ENCODE assay signal across 9 cellular contexts in genomic region chr18:36688020-36688965, GRCh38.
DNase-seq lines count a peak whose midpoint lies in the region; ATAC-seq, FAIRE-seq and TF ChIP-seq lines count a peak whose summit lies in the region.
"Had no signal": no experiment of that assay in that cellular context is flagged by ENCODE, and none has a peak within 500 bp of the region (broad histone marks: within the 10 kb centered on the region; RNA-seq: fewer than 3 reads in every experiment).

No MANE protein-coding gene starts in this region.

- H3K27ac Mint-ChIP-seq in activated T-helper 1 cell treated with anti-CD3 and anti-CD28 coated beads, Interleukin-12 subunit alpha, Interleukin-12 subunit beta, Interleukin-2, Interleukin-4 antibody, amounts not matched to agents 30 ng/mL and 10 ng/mL and 1 ng/mL, durations not matched to agents 14 hours and 24 hours and 36 hours, result no peak overlapping the region
- H3K27ac Mint-ChIP-seq: naive thymus-derived CD8-positive, alpha-beta T cell had no signal

- H3K4me1 ChIP-seq in foreskin keratinocyte, result no peaks in the 10 kb centered on the region
- H3K4me1 ChIP-seq in pancreas, result no peaks in the 10 kb centered on the region

- no peaks in the 10 kb centered on the region for H3K36me3 ChIP-seq in pancreas

- POLR2A ChIA-PET in AG04449 (lab: Yijun Ruan, JAX), result no interaction called here

- 66 to 69% methylated on average over 3 of the region's 3 CpGs for WGBS in pancreas, 2 donors

- peaks cover 16% of the 10 kb centered on the region for H3K27me3 Mint-ChIP-seq in activated T-helper 1 cell treated with anti-CD3 and anti-CD28 coated beads, Interleukin-12 subunit alpha, Interleukin-12 subunit beta, Interleukin-2, Interleukin-4 antibody, amounts not matched to agents 30 ng/mL and 10 ng/mL and 1 ng/mL, durations not matched to agents 14 hours and 24 hours and 36 hours (ENCODE audit: insufficient read depth)

- H3K4me3 ChIP-seq in AG04449 (ENCODE audit: low read depth, low read length) (no peak overlapping the region), GM12864 (ENCODE audit: low read depth, low read length) (no peak overlapping the region), pancreas (no peak overlapping the region)

- H3K27me3 ChIP-seq in foreskin keratinocyte, result no peaks in the 10 kb centered on the region
- H3K27me3 ChIP-seq in pancreas, result no peaks in the 10 kb centered on the region

- no peak overlapping the region for H3K27ac ChIP-seq in foreskin keratinocyte
- H3K27ac ChIP-seq in pancreas, result no peak overlapping the region

- DNase-seq in AG04449 (ENCODE audit: low read depth, low spot score) (no peak), GM12864 (ENCODE audit: low read depth) (no peak), NCI-H526 treated with DMSO at 0.1 percent for 48 hours (lab: John Stamatoyannopoulos, UW) (peak; percentile 17), foreskin keratinocyte (peak in 1 of 2 donors; percentile 61), pancreas (peak in 5 of 6 donors; percentile 30 to 74 (median 59))
- peak; percentile 28 for DNase-seq in activated T-helper 1 cell treated with anti-CD3 and anti-CD28 coated beads, Interleukin-12 subunit alpha, Interleukin-12 subunit beta, Interleukin-2, Interleukin-4 antibody, amounts not matched to agents 30 ng/mL and 10 ng/mL and 1 ng/mL, durations not matched to agents 14 hours and 24 hours and 36 hours (ENCODE audit: low spot score)

- no peaks in the 10 kb centered on the region for H3K9me3 ChIP-seq in pancreas

- no peak overlapping the region for H3K4me3 Mint-ChIP-seq in activated T-helper 1 cell treated with anti-CD3 and anti-CD28 coated beads, Interleukin-12 subunit alpha, Interleukin-12 subunit beta, Interleukin-2, Interleukin-4 antibody, amounts not matched to agents 30 ng/mL and 10 ng/mL and 1 ng/mL, durations not matched to agents 14 hours and 24 hours and 36 hours
- H3K4me3 Mint-ChIP-seq: naive thymus-derived CD8-positive, alpha-beta T cell had no signal

- CTCF ChIA-PET in AG04449 (lab: Yijun Ruan, JAX), result interaction anchor here (0.7 to 5.5 kb wide), 67 partner anchors 8 to 714 kb away, joined by 3 to 113 read pairs (median 5); partner anchors contain the start of genes KIAA1328 and TPGS2

- peak; percentile 53 for ATAC-seq in HG03196 (IDR thresholded peaks at IDR 0.05; ENCODE audit: unreplicated experiment)
- peak; percentile 82 for ATAC-seq in foreskin keratinocyte
- peak; percentile 56 to 94 (median 90) for ATAC-seq in pancreas
- ATAC-seq in GM21786 (IDR thresholded peaks at IDR 0.05; ENCODE audit: unreplicated experiment), result no peak
- ATAC-seq: naive thymus-derived CD8-positive, alpha-beta T cell had no signal

- intact Hi-C loops in activated T-helper 1 cell treated with anti-CD3 and anti-CD28 coated beads, Interleukin-12 subunit alpha, Interleukin-12 subunit beta, Interleukin-2, Interleukin-4 antibody, amounts not matched to agents 30 ng/mL and 10 ng/mL and 1 ng/mL, durations not matched to agents 14 hours and 24 hours and 36 hours (cut with micrococcal nuclease), result loop anchor here (2.0 kb wide), 2 partner anchors 69 to 211 kb away; no protein-coding TSS in a partner anchor
- intact Hi-C loops in pancreas (cut with DNase I), result loop anchor here in 2 of 3 donors (5.0 to 10.0 kb wide), 2 partner anchors 77 to 119 kb away; no protein-coding TSS in a partner anchor

- TF ChIP-seq CTCF in AG04449 (IDR thresholded peaks at IDR 0.05; ENCODE audit: insufficient read depth, low read length, missing control alignments), result peak; percentile 89
- TF ChIP-seq CTCF in GM12864 (IDR thresholded peaks at IDR 0.05; ENCODE audit: low read depth, low read length, missing control alignments), result peak; percentile 90
- peak; percentile 91 for TF ChIP-seq CTCF in foreskin keratinocyte (conservative IDR thresholded peaks at IDR 0.05)
- peak; percentile 65 to 85 (median 78) for TF ChIP-seq CTCF in pancreas (IDR thresholded peaks at IDR 0.05)

- no peak for FAIRE-seq in pancreas (lab: Jason Lieb, UNC)

- H3K4me1 Mint-ChIP-seq in activated T-helper 1 cell treated with anti-CD3 and anti-CD28 coated beads, Interleukin-12 subunit alpha, Interleukin-12 subunit beta, Interleukin-2, Interleukin-4 antibody, amounts not matched to agents 30 ng/mL and 10 ng/mL and 1 ng/mL, durations not matched to agents 14 hours and 24 hours and 36 hours (ENCODE audit: low read depth), result no peaks in the 10 kb centered on the region
- H3K4me1 Mint-ChIP-seq: naive thymus-derived CD8-positive, alpha-beta T cell had no signal

- H3K9me3 Mint-ChIP-seq in activated T-helper 1 cell treated with anti-CD3 and anti-CD28 coated beads, Interleukin-12 subunit alpha, Interleukin-12 subunit beta, Interleukin-2, Interleukin-4 antibody, amounts not matched to agents 30 ng/mL and 10 ng/mL and 1 ng/mL, durations not matched to agents 14 hours and 24 hours and 36 hours, result no peaks in the 10 kb centered on the region

- H3K36me3 Mint-ChIP-seq in activated T-helper 1 cell treated with anti-CD3 and anti-CD28 coated beads, Interleukin-12 subunit alpha, Interleukin-12 subunit beta, Interleukin-2, Interleukin-4 antibody, amounts not matched to agents 30 ng/mL and 10 ng/mL and 1 ng/mL, durations not matched to agents 14 hours and 24 hours and 36 hours (ENCODE audit: low read depth), result no peaks in the 10 kb centered on the region

Comparison
In these comparisons a context has a peak if more than half of its experiments do, and no peak if none do; other contexts are left out.
1. DNase-seq: peak in NCI-H526 treated with DMSO at 0.1 percent for 48 hours (single experiment), activated T-helper 1 cell treated with anti-CD3 and anti-CD28 coated beads, Interleukin-12 subunit alpha, Interleukin-12 subunit beta, Interleukin-2, Interleukin-4 antibody, amounts not matched to agents 30 ng/mL and 10 ng/mL and 1 ng/mL, durations not matched to agents 14 hours and 24 hours and 36 hours (single experiment) and pancreas (5 of 6); none in AG04449 (single experiment) and GM12864 (single experiment).
2. Peak in every context shown above with its lines, with median percentiles within 50 percentile points of each other: CTCF ChIP-seq.